9 cellular contexts compared by ENCODE assay signal in the genomic region with DNA sequence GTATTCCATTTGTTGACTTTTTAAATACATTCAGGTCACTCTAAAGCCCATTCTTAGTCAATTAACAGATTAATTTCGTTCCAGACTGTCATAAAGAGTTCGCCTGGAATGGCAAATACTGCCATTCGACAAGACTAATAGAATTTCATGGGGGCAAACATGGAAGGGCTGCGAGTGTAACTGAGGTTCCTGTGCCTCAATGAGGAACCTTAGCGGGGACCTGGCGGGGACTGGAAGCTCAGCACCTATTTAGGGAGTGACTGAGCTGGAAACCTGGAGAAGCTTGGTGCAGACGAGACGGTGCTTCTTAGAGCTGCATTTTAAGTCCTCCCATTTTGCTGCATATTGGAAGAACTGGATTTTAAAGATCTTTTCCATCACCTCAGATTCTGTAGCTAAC. TPM values are rescaled to one million over a fixed set of nuclear protein-coding genes. Genes with fewer than 3 reads are reported as not detected.
DNase-seq lines count a peak whose midpoint lies in the region; ATAC-seq and TF ChIP-seq lines count a peak whose summit lies in the region.
"Had no signal": no experiment of that assay in that cellular context is flagged by ENCODE, and none has a peak within 500 bp of the region (broad histone marks: within the 10 kb centered on the region; RNA-seq: fewer than 3 reads in every experiment).

No MANE protein-coding gene starts in this region.

- H3K27ac ChIP-seq in WERI-Rb-1 (no peak overlapping the region), right cardiac atrium (ENCODE audit: low read length) (no peak overlapping the region)

- H3K36me3 ChIP-seq in H7 (replicated peaks; ENCODE audit: control insufficient read depth, insufficient read depth, low read length) (no peaks in the 10 kb centered on the region), WERI-Rb-1 (no peaks in the 10 kb centered on the region)

- intact Hi-C loops in right cardiac atrium (cut with DNase I) = loop anchor here in 2 of 4 donors (10.0 kb wide), 2 partner anchors 830 to 1120 kb away; no protein-coding TSS in a partner anchor

- no peaks in the 10 kb centered on the region for H3K4me1 ChIP-seq in right cardiac atrium (ENCODE audit: control insufficient read depth, insufficient read depth, low read length)

- DNase-seq in H7 (peak; percentile 24), WERI-Rb-1 (no peak), right cardiac atrium (peak in 2 of 3 donors; percentile 22 to 57), skeletal muscle cell (ENCODE audit: low read depth) (no peak), HuH-7.5 (ENCODE audit: low spot score) (no peak), NCI-H2107 (lab: John Stamatoyannopoulos, UW) (no peak)
- DNase-seq: dermis blood vessel endothelial cell had no signal

- ATAC-seq in right cardiac atrium = no peak
- no peak for ATAC-seq in GM18867 (IDR thresholded peaks at IDR 0.05; ENCODE audit: unreplicated experiment)
- ATAC-seq in HG03139 (IDR thresholded peaks at IDR 0.05; ENCODE audit: unreplicated experiment) = no peak

- 27% methylated on average over 8 of the region's 8 CpGs for WGBS in right cardiac atrium

- H3K27me3 ChIP-seq in H7 (ENCODE audit: control insufficient read depth, insufficient read depth, low read length) = no peaks in the 10 kb centered on the region
- H3K27me3 ChIP-seq in WERI-Rb-1 (ENCODE audit: insufficient read depth, low read depth, severe bottlenecking) = peaks cover 13% of the 10 kb centered on the region
- peaks cover 2% of the 10 kb centered on the region for H3K27me3 ChIP-seq in right cardiac atrium (ENCODE audit: control insufficient read depth, insufficient read depth)

- H3K9me3 ChIP-seq in WERI-Rb-1 (ENCODE audit: severe bottlenecking) (no peaks in the 10 kb centered on the region), right cardiac atrium (ENCODE audit: control insufficient read depth, low read length) (no peaks in the 10 kb centered on the region)

- H3K4me3 ChIP-seq in H7 (ENCODE audit: insufficient read depth, low read depth, low read length) = peak overlapping the region; percentile 93
- peak overlapping the region; percentile 64 for H3K4me3 ChIP-seq in WERI-Rb-1 (ENCODE audit: low read depth, low read length)
- peak overlapping the region; percentile 49 for H3K4me3 ChIP-seq in right cardiac atrium (ENCODE audit: low read length)
- peak overlapping the region; percentile 73 for H3K4me3 ChIP-seq in skeletal muscle cell (ENCODE audit: low read depth, low read length)

- no peak for TF ChIP-seq CTCF in WERI-Rb-1 (IDR thresholded peaks at IDR 0.05; ENCODE audit: low read depth, low read length)

RNA-seq across cellular contexts. Expression of gene VCAN, which starts 3.4 kb away (rescaled TPM):
- total RNA-seq in H7 (2014; rRNA removed; shearing (Covaris generic)) = 85.8 and 119 TPM in 2 replicates
- total RNA-seq in right cardiac atrium = 100 to 1,000 TPM in 1 of 4 donors, 10 to 100 TPM in 3; 45.0 to 190 (median 94.3) TPM
- polyA plus RNA-seq in right cardiac atrium = 22.1 TPM

Comparison
In these comparisons a context has a peak if more than half of its experiments do, and no peak if none do; other contexts are left out.
1. DNase-seq: peak in H7 (single experiment) and right cardiac atrium (2 of 3); none in WERI-Rb-1 (single experiment), skeletal muscle cell (single experiment), HuH-7.5 (single experiment) and NCI-H2107 (single experiment).
2. Peak in every context shown above with its lines, with median percentiles within 50 percentile points of each other: H3K4me3 ChIP-seq.